8 cellular contexts compared by ENCODE assay signal in the genomic region with DNA sequence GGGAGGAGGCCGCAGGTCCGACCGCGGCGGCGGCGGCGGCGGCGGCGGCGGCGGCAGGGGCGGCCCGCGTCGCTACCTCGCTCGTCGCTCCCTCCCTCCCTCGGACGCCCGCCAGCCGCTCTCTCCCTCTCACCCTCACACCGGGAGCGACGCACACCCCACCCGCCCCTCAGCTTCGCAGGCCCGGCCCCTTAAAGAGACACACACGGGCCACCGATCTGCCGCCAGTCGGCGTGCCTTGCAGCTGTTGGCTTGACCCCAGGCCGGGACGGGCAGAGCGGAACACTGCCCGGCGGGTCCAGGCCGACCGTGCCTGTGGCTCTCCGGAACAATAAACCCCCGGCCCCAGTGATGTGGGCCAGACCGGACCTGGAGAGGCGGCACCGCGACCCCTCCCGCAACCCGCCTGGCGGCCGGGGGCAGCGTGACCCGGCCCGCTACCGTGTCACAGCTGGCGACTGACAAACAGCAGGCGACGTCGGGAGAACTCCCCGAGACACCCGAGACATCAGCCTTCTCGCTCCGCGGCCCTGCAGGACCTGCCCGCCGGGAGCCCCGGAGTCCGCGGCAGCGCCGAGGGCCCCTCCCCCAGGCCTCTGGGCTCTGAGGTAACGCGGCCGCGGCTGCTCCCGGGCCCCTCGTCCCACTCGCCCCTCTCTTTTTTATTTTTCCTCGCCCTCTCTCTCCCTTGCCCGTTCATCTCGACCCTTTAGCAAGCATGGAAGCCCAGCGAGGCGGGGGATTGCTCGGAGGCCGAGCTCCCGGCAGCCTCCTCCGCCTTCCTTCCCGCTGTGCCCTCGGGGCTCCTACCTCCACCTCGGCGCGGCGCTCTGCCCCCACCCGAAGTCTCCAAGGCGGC. TPM values are rescaled to one million over a fixed set of nuclear protein-coding genes. Genes with fewer than 3 reads are reported as not detected.
DNase-seq lines count a peak whose midpoint lies in the region; TF ChIP-seq lines count a peak whose summit lies in the region.

A gene with protein sequence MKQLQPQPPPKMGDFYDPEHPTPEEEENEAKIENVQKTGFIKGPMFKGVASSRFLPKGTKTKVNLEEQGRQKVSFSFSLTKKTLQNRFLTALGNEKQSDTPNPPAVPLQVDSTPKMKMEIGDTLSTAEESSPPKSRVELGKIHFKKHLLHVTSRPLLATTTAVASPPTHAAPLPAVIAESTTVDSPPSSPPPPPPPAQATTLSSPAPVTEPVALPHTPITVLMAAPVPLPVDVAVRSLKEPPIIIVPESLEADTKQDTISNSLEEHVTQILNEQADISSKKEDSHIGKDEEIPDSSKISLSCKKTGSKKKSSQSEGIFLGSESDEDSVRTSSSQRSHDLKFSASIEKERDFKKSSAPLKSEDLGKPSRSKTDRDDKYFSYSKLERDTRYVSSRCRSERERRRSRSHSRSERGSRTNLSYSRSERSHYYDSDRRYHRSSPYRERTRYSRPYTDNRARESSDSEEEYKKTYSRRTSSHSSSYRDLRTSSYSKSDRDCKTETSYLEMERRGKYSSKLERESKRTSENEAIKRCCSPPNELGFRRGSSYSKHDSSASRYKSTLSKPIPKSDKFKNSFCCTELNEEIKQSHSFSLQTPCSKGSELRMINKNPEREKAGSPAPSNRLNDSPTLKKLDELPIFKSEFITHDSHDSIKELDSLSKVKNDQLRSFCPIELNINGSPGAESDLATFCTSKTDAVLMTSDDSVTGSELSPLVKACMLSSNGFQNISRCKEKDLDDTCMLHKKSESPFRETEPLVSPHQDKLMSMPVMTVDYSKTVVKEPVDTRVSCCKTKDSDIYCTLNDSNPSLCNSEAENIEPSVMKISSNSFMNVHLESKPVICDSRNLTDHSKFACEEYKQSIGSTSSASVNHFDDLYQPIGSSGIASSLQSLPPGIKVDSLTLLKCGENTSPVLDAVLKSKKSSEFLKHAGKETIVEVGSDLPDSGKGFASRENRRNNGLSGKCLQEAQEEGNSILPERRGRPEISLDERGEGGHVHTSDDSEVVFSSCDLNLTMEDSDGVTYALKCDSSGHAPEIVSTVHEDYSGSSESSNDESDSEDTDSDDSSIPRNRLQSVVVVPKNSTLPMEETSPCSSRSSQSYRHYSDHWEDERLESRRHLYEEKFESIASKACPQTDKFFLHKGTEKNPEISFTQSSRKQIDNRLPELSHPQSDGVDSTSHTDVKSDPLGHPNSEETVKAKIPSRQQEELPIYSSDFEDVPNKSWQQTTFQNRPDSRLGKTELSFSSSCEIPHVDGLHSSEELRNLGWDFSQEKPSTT (N-terminal part only) (minus strand): TSS at position 124 of the 859 bp plus-strand sequence. CDS start 189 bp downstream, outside the sequence.

- H3K9ac ChIP-seq in neural progenitor cell (peak within 1 kb of the TSS; percentile 95), stomach smooth muscle (ENCODE audit: low read length in 2 of 2) (peak within 1 kb of the TSS; percentile 85 to 90)

- no peaks in the 10 kb centered on the region for H3K27me3 ChIP-seq in neural progenitor cell
- no peaks in the 10 kb centered on the region for H3K27me3 ChIP-seq in stomach smooth muscle (ENCODE audit: control insufficient read depth in 1 of 2, insufficient read depth in 2 of 2, low read length in 2 of 2)

- in situ Hi-C loops in G401 (cut with HindIII; ENCODE audit: low sequenced_read_pairs): no loop called here

- H2AFZ ChIP-seq in neural progenitor cell (replicated peaks): peak within 1 kb of the TSS; percentile 99

- H3K36me3 ChIP-seq in neural progenitor cell: no peaks in the 10 kb centered on the region
- no peaks in the 10 kb centered on the region for H3K36me3 ChIP-seq in stomach smooth muscle (ENCODE audit: control insufficient read depth in 2 of 2, insufficient read depth in 2 of 2, low read length in 2 of 2)

- TF ChIP-seq CTCF in LNCaP clone FGC (IDR thresholded peaks at IDR 0.05; ENCODE audit: control insufficient read depth, extremely low read depth, insufficient read depth) (peak; percentile 45), foreskin fibroblast (IDR thresholded peaks at IDR 0.05; ENCODE audit: low read depth, low read length) (peak; percentile 9), neural progenitor cell (IDR thresholded peaks at IDR 0.05) (peak; percentile 40)

- H3K4me1 Mint-ChIP-seq in neural progenitor cell: peaks cover 36% of the 10 kb centered on the region

- peaks cover 28% of the 10 kb centered on the region for H3F3A ChIP-seq in neural progenitor cell (ENCODE audit: low read depth)

- peak within 1 kb of the TSS; percentile 98 for H3K27ac Mint-ChIP-seq in neural progenitor cell

- H3K4me3 ChIP-seq in LNCaP clone FGC (ENCODE audit: low read depth, low read length) (peak within 1 kb of the TSS; percentile 86), foreskin fibroblast (ENCODE audit: low read depth in 1 of 2, low read length in 2 of 2) (peak within 1 kb of the TSS; percentile 78 to 95), neural progenitor cell (peak within 1 kb of the TSS; percentile 97), stomach smooth muscle (ENCODE audit: low read length in 2 of 2) (peak within 1 kb of the TSS; percentile 78 to 88)

- peak within 1 kb of the TSS; percentile 93 for H3K4me2 ChIP-seq in neural progenitor cell

- H3K79me2 ChIP-seq in neural progenitor cell (ENCODE audit: low read depth): peaks cover 91% of the 10 kb centered on the region

- H3K4me1 ChIP-seq in neural progenitor cell (peaks cover 25% of the 10 kb centered on the region), stomach smooth muscle (ENCODE audit: control insufficient read depth, insufficient read depth, low read length) (peaks cover 29% of the 10 kb centered on the region)

- H3K27ac ChIP-seq in neural progenitor cell (peak within 1 kb of the TSS; percentile 96), stomach smooth muscle (ENCODE audit: low read length) (peak within 1 kb of the TSS; percentile 85)

- peak within 1 kb of the TSS; percentile 99 for H3K4me3 Mint-ChIP-seq in neural progenitor cell

- H3K27me3 Mint-ChIP-seq in neural progenitor cell (ENCODE audit: insufficient read depth, low read depth): no peaks in the 10 kb centered on the region

- peaks cover 38% of the 10 kb centered on the region for H4K20me1 ChIP-seq in neural progenitor cell (ENCODE audit: low read depth)

- DNase-seq in G401 (ENCODE audit: low spot score) (peak; percentile 93), GOT3 (lab: John Stamatoyannopoulos, UW) (peak; percentile 72), LNCaP clone FGC (ENCODE audit: low read depth) (peak; percentile 79), SIG-M5 treated with dmso at 0.1 percent for 504 hours (lab: John Stamatoyannopoulos, UW; ENCODE audit: unreplicated experiment) (peak; percentile 89), activated gamma-delta T cell treated with Interleukin-2 at 50 U/mL for 16 hours (peak; percentile 84), foreskin fibroblast (peak; percentile 94 to 98), neural progenitor cell (ENCODE audit: low spot score) (peak; percentile 97)

- peaks cover 2% of the 10 kb centered on the region for H3K9me3 Mint-ChIP-seq in neural progenitor cell

- H3K9me3 ChIP-seq in neural progenitor cell (ENCODE audit: low read depth) (no peaks in the 10 kb centered on the region), stomach smooth muscle (ENCODE audit: control insufficient read depth in 2 of 2, low read length in 2 of 2) (no peaks in the 10 kb centered on the region)

- H3K36me3 Mint-ChIP-seq in neural progenitor cell: peaks cover 12% of the 10 kb centered on the region

RNA-seq across cellular contexts. Expression of the gene that starts here (rescaled TPM):
- 22.2 and 37.0 TPM in 2 replicates for total RNA-seq in G401 (2014; rRNA removed; shearing (Covaris generic))
- total RNA-seq in neural progenitor cell (ENCODE audit: low replicate concordance): 35.4 and 46.0 TPM in 2 replicates

Comparison
In these comparisons a context has a peak if more than half of its experiments do, and no peak if none do; other contexts are left out.
1. Peak in every context shown above with its lines: DNase-seq, H3K4me3 ChIP-seq and H3K27ac ChIP-seq.